ENCODE assay signal across 8 cellular contexts in genomic region chr2:218216674-218217365, GRCh38. TPM values are rescaled to one million over a fixed set of nuclear protein-coding genes. Genes with fewer than 3 reads are reported as not detected.
DNase-seq lines count a peak whose midpoint lies in the region; ATAC-seq and TF ChIP-seq lines count a peak whose summit lies in the region.

ARPC2 (plus strand) TSS chr2:218217189; CDS start chr2:218217471, 282 bp downstream.

- peak within 1 kb of the TSS; percentile 97 for H3K4me3 ChIP-seq in GM08714 (ENCODE audit: low read length)
- H3K4me3 ChIP-seq in suprapubic skin = peak within 1 kb of the TSS; percentile 98

- peak; percentile 70 to 86 for TF ChIP-seq POLR2A in suprapubic skin (IDR thresholded peaks at IDR 0.05)

- peaks cover 43% of the 10 kb centered on the region for H3K4me1 ChIP-seq in suprapubic skin

- H3K36me3 Mint-ChIP-seq in activated naive CD8-positive, alpha-beta T cell = peaks cover 11% of the 10 kb centered on the region

- no peaks in the 10 kb centered on the region for H3K27me3 Mint-ChIP-seq in activated naive CD8-positive, alpha-beta T cell

- no peaks in the 10 kb centered on the region for H3K9me3 ChIP-seq in suprapubic skin

- no peaks in the 10 kb centered on the region for H3K27me3 ChIP-seq in suprapubic skin

- H3K36me3 ChIP-seq in suprapubic skin = no peaks in the 10 kb centered on the region

- TF ChIP-seq CTCF in suprapubic skin (IDR thresholded peaks at IDR 0.05) = no peak

- peak; percentile 82 for DNase-seq in NCI-H1092 treated with DMSO at 0.1 percent for 48 hours (lab: John Stamatoyannopoulos, UW)
- peak; percentile 94 for DNase-seq in SKM-1 treated with dmso at 0.1 percent for 144 hours (lab: John Stamatoyannopoulos, UW; ENCODE audit: unreplicated experiment)
- DNase-seq in glomerular visceral epithelial cell (ENCODE audit: extremely low spot score) = peak; percentile 96
- peak; percentile 84 for DNase-seq in occipital lobe (lab: John Stamatoyannopoulos, UW)
- peak; percentile 96 to 97 for DNase-seq in suprapubic skin (ENCODE audit: low spot score in 2 of 2)

- H3K9me3 Mint-ChIP-seq in activated naive CD8-positive, alpha-beta T cell (ENCODE audit: low read depth) = no peaks in the 10 kb centered on the region

- ATAC-seq in HG02610 (IDR thresholded peaks at IDR 0.05; ENCODE audit: unreplicated experiment) = peak; percentile 58

- H3K4me1 Mint-ChIP-seq in activated naive CD8-positive, alpha-beta T cell (ENCODE audit: low read depth) = peaks cover 38% of the 10 kb centered on the region

- WGBS in suprapubic skin = under 1% methylated on average over 51 of the region's 60 CpGs

- H3K4me3 Mint-ChIP-seq in activated naive CD8-positive, alpha-beta T cell = peak within 1 kb of the TSS; percentile 96

- TF ChIP-seq EP300 in suprapubic skin (IDR thresholded peaks at IDR 0.05) = no peak

- peak within 1 kb of the TSS; percentile 95 for H3K27ac Mint-ChIP-seq in activated naive CD8-positive, alpha-beta T cell

- H3K27ac ChIP-seq in suprapubic skin = peak within 1 kb of the TSS; percentile 98

RNA-seq across cellular contexts. Expression of gene ARPC2, which starts in this region (rescaled TPM):
- total RNA-seq in occipital lobe = 110 TPM
- 100 to 1,000 TPM; 267 to 384 (median 275) TPM for total RNA-seq in suprapubic skin

Comparison
In these comparisons a context has a peak if more than half of its experiments do, and no peak if none do; other contexts are left out.
1. Peak in every context shown above with its lines: DNase-seq, ATAC-seq, H3K4me3 ChIP-seq and H3K27ac ChIP-seq.